ENCODE assay signal across 8 cellular contexts in genomic region chr4:153465922-153466636, GRCh38. TPM values are rescaled to one million over a fixed set of nuclear protein-coding genes. Genes with fewer than 3 reads are reported as not detected.
DNase-seq lines count a peak whose midpoint lies in the region; ATAC-seq and TF ChIP-seq lines count a peak whose summit lies in the region.

A gene with protein sequence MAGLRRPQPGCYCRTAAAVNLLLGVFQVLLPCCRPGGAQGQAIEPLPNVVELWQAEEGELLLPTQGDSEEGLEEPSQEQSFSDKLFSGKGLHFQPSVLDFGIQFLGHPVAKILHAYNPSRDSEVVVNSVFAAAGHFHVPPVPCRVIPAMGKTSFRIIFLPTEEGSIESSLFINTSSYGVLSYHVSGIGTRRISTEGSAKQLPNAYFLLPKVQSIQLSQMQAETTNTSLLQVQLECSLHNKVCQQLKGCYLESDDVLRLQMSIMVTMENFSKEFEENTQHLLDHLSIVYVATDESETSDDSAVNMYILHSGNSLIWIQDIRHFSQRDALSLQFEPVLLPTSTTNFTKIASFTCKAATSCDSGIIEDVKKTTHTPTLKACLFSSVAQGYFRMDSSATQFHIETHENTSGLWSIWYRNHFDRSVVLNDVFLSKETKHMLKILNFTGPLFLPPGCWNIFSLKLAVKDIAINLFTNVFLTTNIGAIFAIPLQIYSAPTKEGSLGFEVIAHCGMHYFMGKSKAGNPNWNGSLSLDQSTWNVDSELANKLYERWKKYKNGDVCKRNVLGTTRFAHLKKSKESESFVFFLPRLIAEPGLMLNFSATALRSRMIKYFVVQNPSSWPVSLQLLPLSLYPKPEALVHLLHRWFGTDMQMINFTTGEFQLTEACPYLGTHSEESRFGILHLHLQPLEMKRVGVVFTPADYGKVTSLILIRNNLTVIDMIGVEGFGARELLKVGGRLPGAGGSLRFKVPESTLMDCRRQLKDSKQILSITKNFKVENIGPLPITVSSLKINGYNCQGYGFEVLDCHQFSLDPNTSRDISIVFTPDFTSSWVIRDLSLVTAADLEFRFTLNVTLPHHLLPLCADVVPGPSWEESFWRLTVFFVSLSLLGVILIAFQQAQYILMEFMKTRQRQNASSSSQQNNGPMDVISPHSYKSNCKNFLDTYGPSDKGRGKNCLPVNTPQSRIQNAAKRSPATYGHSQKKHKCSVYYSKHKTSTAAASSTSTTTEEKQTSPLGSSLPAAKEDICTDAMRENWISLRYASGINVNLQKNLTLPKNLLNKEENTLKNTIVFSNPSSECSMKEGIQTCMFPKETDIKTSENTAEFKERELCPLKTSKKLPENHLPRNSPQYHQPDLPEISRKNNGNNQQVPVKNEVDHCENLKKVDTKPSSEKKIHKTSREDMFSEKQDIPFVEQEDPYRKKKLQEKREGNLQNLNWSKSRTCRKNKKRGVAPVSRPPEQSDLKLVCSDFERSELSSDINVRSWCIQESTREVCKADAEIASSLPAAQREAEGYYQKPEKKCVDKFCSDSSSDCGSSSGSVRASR (N-terminal part only) (plus strand): TSS chr4:153466360. CDS start chr4:153466398, 38 bp downstream.

- H3K4me1 ChIP-seq in urinary bladder (ENCODE audit: insufficient read depth): no peaks in the 10 kb centered on the region

- peak within 1 kb of the TSS; percentile 92 for H3K4me3 Mint-ChIP-seq in activated naive CD4-positive, alpha-beta T cell treated with anti-CD3 and anti-CD28 coated beads, Interleukin-2, amount 50 U/mL, for 24 hours
- H3K4me3 Mint-ChIP-seq in glutamatergic neuron (ENCODE audit: unreplicated experiment) (peak within 1 kb of the TSS; percentile 93), osteocyte (ENCODE audit: unreplicated experiment) (peak within 1 kb of the TSS; percentile 81)

- H3K36me3 ChIP-seq in urinary bladder (ENCODE audit: insufficient read depth): no peaks in the 10 kb centered on the region

- WGBS in urinary bladder: under 1% methylated on average over 86 of the region's 86 CpGs

- H3K27ac Mint-ChIP-seq in activated naive CD4-positive, alpha-beta T cell treated with anti-CD3 and anti-CD28 coated beads, Interleukin-2, amount 50 U/mL, for 24 hours: peak within 1 kb of the TSS; percentile 93
- peak within 1 kb of the TSS; percentile 90 for H3K27ac Mint-ChIP-seq in glutamatergic neuron (ENCODE audit: unreplicated experiment)
- peak within 1 kb of the TSS; percentile 31 for H3K27ac Mint-ChIP-seq in osteocyte (ENCODE audit: unreplicated experiment)

- TF ChIP-seq CTCF in glutamatergic neuron (IDR thresholded peaks at IDR 0.05; ENCODE audit: partially characterized antibody, unreplicated experiment): no peak
- peak; percentile 38 for TF ChIP-seq CTCF in osteocyte (IDR thresholded peaks at IDR 0.05)

- peak within 1 kb of the TSS; percentile 90 for H3K4me3 ChIP-seq in urinary bladder (ENCODE audit: low read depth, low read length)

- peak within 1 kb of the TSS; percentile 28 for H3K27ac ChIP-seq in urinary bladder (ENCODE audit: low read depth)

- peaks cover 8% of the 10 kb centered on the region for H3K36me3 Mint-ChIP-seq in activated naive CD4-positive, alpha-beta T cell treated with anti-CD3 and anti-CD28 coated beads, Interleukin-2, amount 50 U/mL, for 24 hours
- H3K36me3 Mint-ChIP-seq in glutamatergic neuron (ENCODE audit: unreplicated experiment) (no peaks in the 10 kb centered on the region), osteocyte (ENCODE audit: unreplicated experiment) (no peaks in the 10 kb centered on the region)

- H3K9me3 Mint-ChIP-seq in activated naive CD4-positive, alpha-beta T cell treated with anti-CD3 and anti-CD28 coated beads, Interleukin-2, amount 50 U/mL, for 24 hours: no peaks in the 10 kb centered on the region
- H3K9me3 Mint-ChIP-seq in glutamatergic neuron (ENCODE audit: unreplicated experiment) (peaks cover 10% of the 10 kb centered on the region), osteocyte (ENCODE audit: unreplicated experiment) (no peaks in the 10 kb centered on the region)

- H3K4me1 Mint-ChIP-seq in activated naive CD4-positive, alpha-beta T cell treated with anti-CD3 and anti-CD28 coated beads, Interleukin-2, amount 50 U/mL, for 24 hours: peaks cover 45% of the 10 kb centered on the region
- peaks cover 20% of the 10 kb centered on the region for H3K4me1 Mint-ChIP-seq in glutamatergic neuron (ENCODE audit: low read depth, unreplicated experiment)
- peaks cover 34% of the 10 kb centered on the region for H3K4me1 Mint-ChIP-seq in osteocyte (ENCODE audit: unreplicated experiment)

- H3K27me3 Mint-ChIP-seq in activated naive CD4-positive, alpha-beta T cell treated with anti-CD3 and anti-CD28 coated beads, Interleukin-2, amount 50 U/mL, for 24 hours: no peaks in the 10 kb centered on the region
- peaks cover 3% of the 10 kb centered on the region for H3K27me3 Mint-ChIP-seq in glutamatergic neuron (ENCODE audit: unreplicated experiment)
- H3K27me3 Mint-ChIP-seq in osteocyte (ENCODE audit: unreplicated experiment): no peaks in the 10 kb centered on the region

- DNase-seq in ELF-1 (ENCODE audit: low read depth, low spot score) (peak; percentile 86), Kasumi-1 (lab: John Stamatoyannopoulos, UW) (peak; percentile 77 to 80), SK-N-DZ (ENCODE audit: low spot score) (peak; percentile 80), glutamatergic neuron (peak; percentile 75), osteocyte (ENCODE audit: extremely low spot score, unreplicated experiment) (no peak)

- ATAC-seq in GM21786 (IDR thresholded peaks at IDR 0.05; ENCODE audit: unreplicated experiment): peak; percentile 42

RNA-seq across cellular contexts. Expression of the gene that starts here (rescaled TPM):
- 12.2 and 18.2 TPM in 2 replicates for polyA plus RNA-seq in SK-N-DZ (2014; cell fraction: cytosol; rRNA removed)
- 20.3 and 26.3 TPM in 2 replicates for polyA plus RNA-seq in SK-N-DZ (2014; cell fraction: nucleus; rRNA removed)
- total RNA-seq in glutamatergic neuron (ENCODE audit: unreplicated experiment) (60.2 TPM), osteocyte (6.4 and 8.6 TPM in 2 replicates), urinary bladder (70.0 TPM)
- polyA plus RNA-seq in urinary bladder: 9.6 TPM

Comparison
In these comparisons a context has a peak if more than half of its experiments do, and no peak if none do; other contexts are left out.
1. H3K27ac Mint-ChIP-seq: peak in every context shown above with its lines; median percentile 93 in activated naive CD4-positive, alpha-beta T cell treated with anti-CD3 and anti-CD28 coated beads, Interleukin-2, amount 50 U/mL, for 24 hours; 90 in glutamatergic neuron; 31 in osteocyte.